Comparison of ENCODE assay signal across 8 cellular contexts in genomic region chr19:6516659-6517291, GRCh38. TPM values are rescaled to one million over a fixed set of nuclear protein-coding genes. Genes with fewer than 3 reads are reported as not detected.
DNase-seq lines count a peak whose midpoint lies in the region; ATAC-seq, FAIRE-seq and TF ChIP-seq lines count a peak whose summit lies in the region.

No MANE protein-coding gene starts in this region.

- peak; percentile 30 for ATAC-seq in HG02870 (IDR thresholded peaks at IDR 0.05; ENCODE audit: unreplicated experiment)
- ATAC-seq in activated CD4-positive, CD25-positive, alpha-beta regulatory T cell treated with anti-CD3 and anti-CD28 coated beads, Interleukin-2, amount 50 U/mL, for 24 hours, result peak; percentile 87 to 91
- ATAC-seq in central memory CD8-positive, alpha-beta T cell (replicated peaks; ENCODE audit: extremely low read depth, poor library complexity, severe bottlenecking), result peak; percentile 92
- no peak for ATAC-seq in GM21717 (IDR thresholded peaks at IDR 0.05; ENCODE audit: unreplicated experiment)

- no peaks in the 10 kb centered on the region for H3K9me3 ChIP-seq in kidney (ENCODE audit: control insufficient read depth in 1 of 2, low read length in 2 of 2)

- TF ChIP-seq CTCF in GM12864 (IDR thresholded peaks at IDR 0.05; ENCODE audit: low read depth, low read length, missing control alignments) (peak; percentile 88), kidney (IDR thresholded peaks at IDR 0.05; ENCODE audit: borderline replicate concordance, extremely low read depth, insufficient read depth) (peak; percentile 98)

- peak overlapping the region; percentile 45 to 78 for H3K9ac ChIP-seq in kidney (ENCODE audit: low read length in 2 of 2)

- H3K36me3 ChIP-seq in kidney (ENCODE audit: control insufficient read depth in 1 of 2, insufficient read depth in 2 of 2, low read length in 2 of 2), result no peaks in the 10 kb centered on the region

- peak overlapping the region; percentile 51 to 56 for H3K27ac ChIP-seq in kidney (ENCODE audit: low read depth in 2 of 2, low read length in 2 of 2)

- H3K4me3 Mint-ChIP-seq in central memory CD8-positive, alpha-beta T cell, result peak overlapping the region; percentile 88

- peaks cover 35% of the 10 kb centered on the region for H3K4me1 Mint-ChIP-seq in central memory CD8-positive, alpha-beta T cell

- intact Hi-C loops in kidney (cut with DNase I), result loop anchor here (10.0 kb wide), 1 partner anchor 108 kb away; no protein-coding TSS in a partner anchor

- peaks cover 0 to 2% of the 10 kb centered on the region in 2 donors for H3K4me1 ChIP-seq in kidney (ENCODE audit: control insufficient read depth in 1 of 2, insufficient read depth in 1 of 2, low read depth in 1 of 2, low read length in 2 of 2)

- DNase-seq in GM12864 (ENCODE audit: low read depth) (peak; percentile 68), NCI-H2227 treated with DMSO at 0.1 percent for 48 hours (lab: John Stamatoyannopoulos, UW) (peak; percentile 44), kidney (peak; percentile 95)
- peak; percentile 81 to 90 for DNase-seq in central memory CD8-positive, alpha-beta T cell (ENCODE audit: low spot score in 2 of 2)
- peak; percentile 82 to 95 for DNase-seq in stimulated activated CD4-positive, alpha-beta T cell treated with anti-CD3 and anti-CD28 coated beads, Interleukin-12 subunit alpha, Interleukin-12 subunit beta, amount 100 ng/mL, for 24 hours (ENCODE audit: low read depth in 2 of 2)

- no peaks in the 10 kb centered on the region for H3K9me3 Mint-ChIP-seq in central memory CD8-positive, alpha-beta T cell

- H3K27me3 Mint-ChIP-seq in central memory CD8-positive, alpha-beta T cell, result no peaks in the 10 kb centered on the region

- H3K27ac Mint-ChIP-seq in central memory CD8-positive, alpha-beta T cell (ENCODE audit: low read depth), result peak overlapping the region; percentile 80

- no peak for FAIRE-seq in kidney (lab: Jason Lieb, UNC)

- H3K36me3 Mint-ChIP-seq in central memory CD8-positive, alpha-beta T cell (ENCODE audit: insufficient read depth), result peaks cover 7% of the 10 kb centered on the region

- H3K4me3 ChIP-seq in GM12864 (ENCODE audit: low read depth, low read length) (peak overlapping the region; percentile 76), kidney (ENCODE audit: low read length in 2 of 2) (peak overlapping the region; percentile 77 to 80)

RNA-seq across cellular contexts. Expression of gene TNFSF9, which starts 14.1 kb away (rescaled TPM):
- total RNA-seq in kidney, result 1.1 TPM
- 0.62 TPM for polyA plus RNA-seq in kidney (ENCODE audit: insufficient read depth, low read depth, low replicate concordance)

RNA-seq across cellular contexts. Expression of gene TUBB4A, which starts 14.7 kb away (rescaled TPM):
- total RNA-seq in kidney, result 4.4 TPM
- polyA plus RNA-seq in kidney (ENCODE audit: insufficient read depth, low read depth, low replicate concordance), result 11.3 TPM

RNA-seq across cellular contexts. Expression of gene DENND1C, which starts 35.2 kb away (rescaled TPM):
- total RNA-seq in kidney, result 8.2 TPM
- 2.6 TPM for polyA plus RNA-seq in kidney (ENCODE audit: insufficient read depth, low read depth, low replicate concordance)

RNA-seq across cellular contexts. Expression of gene CRB3, which starts 52.7 kb away (rescaled TPM):
- 58.2 TPM for total RNA-seq in kidney
- 51.9 TPM for polyA plus RNA-seq in kidney (ENCODE audit: insufficient read depth, low read depth, low replicate concordance)

RNA-seq across cellular contexts. Expression of gene SLC25A23, which starts 57.2 kb away (rescaled TPM):
- total RNA-seq in kidney, result 76.6 TPM
- polyA plus RNA-seq in kidney (ENCODE audit: insufficient read depth, low read depth, low replicate concordance), result 69.2 TPM

Comparison
In these comparisons a context has a peak if more than half of its experiments do, and no peak if none do; other contexts are left out.
1. DNase-seq: peak in every context shown above with its lines; median percentile 95 in kidney; 88 in stimulated activated CD4-positive, alpha-beta T cell treated with anti-CD3 and anti-CD28 coated beads, Interleukin-12 subunit alpha, Interleukin-12 subunit beta, amount 100 ng/mL, for 24 hours; 86 in central memory CD8-positive, alpha-beta T cell; 68 in GM12864; 44 in NCI-H2227 treated with DMSO at 0.1 percent for 48 hours.